Comparison of ENCODE assay signal across 8 cellular contexts in the genomic region with DNA sequence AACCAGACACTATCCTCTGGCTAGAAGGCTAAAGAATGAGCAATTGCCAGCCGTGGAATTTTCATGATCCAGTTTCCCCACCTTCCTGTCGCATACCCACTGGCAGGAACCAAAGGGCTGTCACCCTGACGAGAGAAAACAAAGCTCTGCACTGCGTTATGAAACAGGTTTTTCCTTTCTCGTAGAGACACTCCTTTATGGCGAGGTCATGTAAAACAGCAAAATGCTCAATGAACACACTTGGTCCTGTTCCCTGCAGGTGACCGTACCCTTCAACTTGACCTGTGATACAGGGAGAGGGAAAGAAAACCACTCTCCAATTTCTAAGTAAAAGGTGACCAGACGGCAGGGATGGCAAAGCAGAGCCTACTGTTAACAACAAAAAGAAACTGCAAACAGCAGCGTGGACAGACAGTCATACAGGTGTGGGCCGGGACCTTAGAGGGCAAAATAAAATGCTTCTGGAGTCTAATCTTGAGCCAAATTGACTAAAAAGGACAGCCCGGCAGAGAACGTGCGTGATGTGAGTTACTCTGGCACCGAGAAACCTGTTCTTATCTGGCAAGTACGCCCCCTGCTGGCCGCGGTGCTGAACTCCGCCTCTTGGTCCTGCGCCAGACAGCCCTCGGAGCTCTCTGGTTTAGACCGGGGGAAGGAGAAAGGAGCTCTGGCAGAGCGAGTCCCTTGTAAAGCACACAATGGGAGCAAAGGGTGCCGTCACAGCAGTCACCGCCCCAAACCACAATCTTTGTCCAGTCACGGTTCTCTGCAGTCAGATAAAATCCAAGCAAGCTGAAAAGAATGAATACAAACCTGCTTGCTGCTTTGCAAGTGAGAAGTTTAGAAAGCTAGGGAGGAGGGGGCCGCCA.
DNase-seq lines count a peak whose midpoint lies in the region; ATAC-seq and TF ChIP-seq lines count a peak whose summit lies in the region.

No MANE protein-coding gene starts in this region.

- H3K4me3 ChIP-seq in HCT116 (replicated peaks in 1 of 2; ENCODE audit: low read depth in 1 of 2, low read length in 2 of 2) (peak overlapping the region; percentile 41 to 53), MG63 (peak overlapping the region; percentile 39), SJCRH30 (peak overlapping the region; percentile 54), suprapubic skin (peak overlapping the region; percentile 50)

- TF ChIP-seq CTCF in HCT116 (IDR thresholded peaks at IDR 0.05 in 2 of 3, conservative IDR thresholded peaks at IDR 0.05 in 1 of 3; ENCODE audit: borderline replicate concordance in 1 of 3, insufficient read depth in 1 of 3, low read depth in 2 of 3, low read length in 2 of 3) = peak; percentile 48 to 93 (median 89); a peak in 5 of 6 replicates
- peak; percentile 88 to 90 for TF ChIP-seq CTCF in suprapubic skin (IDR thresholded peaks at IDR 0.05)

- H3K9ac ChIP-seq in HCT116 (ENCODE audit: low read length) = peak overlapping the region; percentile 39

- H3K4me1 ChIP-seq in HCT116 (ENCODE audit: control insufficient read depth in 1 of 2, insufficient read depth in 2 of 2, low read length in 2 of 2) (peaks cover 0 to 17% of the 10 kb centered on the region in 2 experiments; a peak in 2 of 4 replicates), SJCRH30 (peaks cover 53% of the 10 kb centered on the region), suprapubic skin (peaks cover 56% of the 10 kb centered on the region)

- ATAC-seq in HCT116 = peak; percentile 95

- TF ChIP-seq POLR2A in HCT116 (IDR thresholded peaks at IDR 0.05; ENCODE audit: borderline replicate concordance, extremely low read depth, insufficient read depth, insufficient read length) (no peak), suprapubic skin (IDR thresholded peaks at IDR 0.05) (no peak)

- H2AFZ ChIP-seq in HCT116 (ENCODE audit: low read depth, low read length, poor library complexity, severe bottlenecking) = peak overlapping the region; percentile 98

- peak overlapping the region; percentile 85 for H3K4me2 ChIP-seq in HCT116 (ENCODE audit: low read length)

- RAD21 ChIA-PET in HCT116 (lab: Charles Lee; ENCODE audit: low non-redundant PET in 1 of 2, low total read pairs in 2 of 2, uncharacterized antibody in 2 of 2, unreplicated experiment in 2 of 2) = interaction anchor here (0.7 to 1.1 kb wide), 3 partner anchors 13 to 265 kb away, joined by 3 read pairs; no protein-coding TSS in a partner anchor

- intact Hi-C loops in HCT116 (cut with micrococcal nuclease) = loop anchor here (2.0 kb wide), 1 partner anchor 101 kb away; no protein-coding TSS in a partner anchor

- no peaks in the 10 kb centered on the region for H3K9me2 ChIP-seq in HCT116 (ENCODE audit: insufficient read depth)

- H4K20me1 ChIP-seq in HCT116 (ENCODE audit: insufficient read depth) = no peaks in the 10 kb centered on the region

- H3K9me3 ChIP-seq in HCT116 (ENCODE audit: control insufficient read depth in 1 of 2, insufficient read depth in 1 of 2, low read depth in 1 of 2, low read length in 2 of 2) (no peaks in the 10 kb centered on the region), MG63 (no peaks in the 10 kb centered on the region), SJCRH30 (replicated peaks) (no peaks in the 10 kb centered on the region), suprapubic skin (no peaks in the 10 kb centered on the region)

- WGBS in suprapubic skin = 2% methylated on average over 26 of the region's 26 CpGs

- CTCF ChIA-PET in HCT116 (lab: Charles Lee) = interaction anchor here (0.6 to 2.3 kb wide), 25 partner anchors 9 to 1303 kb away, joined by 3 to 20 read pairs (median 4); no protein-coding TSS in a partner anchor

- H3K27ac ChIP-seq in HCT116 (ENCODE audit: low read depth, low read length) (no peak overlapping the region), SJCRH30 (peak overlapping the region; percentile 76), suprapubic skin (peak overlapping the region; percentile 86)

- no peak for TF ChIP-seq EP300 in suprapubic skin (IDR thresholded peaks at IDR 0.05)

- DNase-seq in GDM1 (lab: John Stamatoyannopoulos, UW) (peak; percentile 64), HCT116 (ENCODE audit: low read depth, low spot score) (peak; percentile 83), MG63 (peak; percentile 93), SJCRH30 (peak; percentile 94 to 98), globus pallidus (ENCODE audit: low spot score) (peak; percentile 85), occipital lobe (lab: John Stamatoyannopoulos, UW) (peak; percentile 86), suprapubic skin (ENCODE audit: low spot score in 2 of 2) (peak; percentile 96)
- peak; percentile 87 for DNase-seq in activated naive CD4-positive, alpha-beta T cell treated with Interleukin-2 at 50 U/mL for 16 hours

- no TSS peak for BruUV-seq in HCT116 (replicated peaks; lab: Mats Ljungman, UMichigan)

- H3K36me3 ChIP-seq in HCT116 (ENCODE audit: control insufficient read depth in 1 of 2, insufficient read depth in 2 of 2, low read length in 2 of 2) (no peaks in the 10 kb centered on the region), MG63 (no peaks in the 10 kb centered on the region), SJCRH30 (no peaks in the 10 kb centered on the region), suprapubic skin (no peaks in the 10 kb centered on the region)

- H3K27me3 ChIP-seq in HCT116 (ENCODE audit: insufficient read depth, low read length) (no peaks in the 10 kb centered on the region), MG63 (no peaks in the 10 kb centered on the region), SJCRH30 (no peaks in the 10 kb centered on the region), suprapubic skin (no peaks in the 10 kb centered on the region)

- TF ChIP-seq RAD21 in HCT116 (IDR thresholded peaks at IDR 0.05; ENCODE audit: low read depth) = peak; percentile 72

- POLR2A ChIA-PET in HCT116 (lab: Charles Lee) = interaction anchor here (1.2 to 1.5 kb wide), 2 partner anchors 9 to 19 kb away, joined by 3 read pairs; no protein-coding TSS in a partner anchor

- no peaks in the 10 kb centered on the region for H3K79me2 ChIP-seq in HCT116 (ENCODE audit: insufficient read depth, low read length)

TF ChIP-seq in HCT116, 20 proteins besides CTCF, POLR2A, EP300 and RAD21 (continues in another document):
- TF ChIP-seq CBX3 (IDR thresholded peaks at IDR 0.05; ENCODE audit: low read depth) (peak; percentile 50; the same call in 1 of the 2 replicates), ZNF274 (IDR thresholded peaks at IDR 0.05; ENCODE audit: low read depth, low read length) (no peak), FOSL1 (IDR thresholded peaks at IDR 0.05; ENCODE audit: low read depth) (no peak), YY1 (IDR thresholded peaks at IDR 0.05; ENCODE audit: extremely low read depth, insufficient replicate concordance, low read depth, low read length) (no peak), SP1 (IDR thresholded peaks at IDR 0.05; ENCODE audit: low read depth) (no peak), JUND (IDR thresholded peaks at IDR 0.05) (no peak), SIN3A (IDR thresholded peaks at IDR 0.05; ENCODE audit: low read depth) (no peak), EZH2 (IDR thresholded peaks at IDR 0.05) (no peak), CEBPB (IDR thresholded peaks at IDR 0.05; ENCODE audit: low read depth) (no peak), TCF7L2 (IDR thresholded peaks at IDR 0.05; ENCODE audit: borderline replicate concordance, extremely low read depth, insufficient read depth, insufficient read length) (no peak), EZH2phosphoT487 (IDR thresholded peaks at IDR 0.05; ENCODE audit: borderline replicate concordance) (no peak)
- TF ChIP-seq, protein P1, sequence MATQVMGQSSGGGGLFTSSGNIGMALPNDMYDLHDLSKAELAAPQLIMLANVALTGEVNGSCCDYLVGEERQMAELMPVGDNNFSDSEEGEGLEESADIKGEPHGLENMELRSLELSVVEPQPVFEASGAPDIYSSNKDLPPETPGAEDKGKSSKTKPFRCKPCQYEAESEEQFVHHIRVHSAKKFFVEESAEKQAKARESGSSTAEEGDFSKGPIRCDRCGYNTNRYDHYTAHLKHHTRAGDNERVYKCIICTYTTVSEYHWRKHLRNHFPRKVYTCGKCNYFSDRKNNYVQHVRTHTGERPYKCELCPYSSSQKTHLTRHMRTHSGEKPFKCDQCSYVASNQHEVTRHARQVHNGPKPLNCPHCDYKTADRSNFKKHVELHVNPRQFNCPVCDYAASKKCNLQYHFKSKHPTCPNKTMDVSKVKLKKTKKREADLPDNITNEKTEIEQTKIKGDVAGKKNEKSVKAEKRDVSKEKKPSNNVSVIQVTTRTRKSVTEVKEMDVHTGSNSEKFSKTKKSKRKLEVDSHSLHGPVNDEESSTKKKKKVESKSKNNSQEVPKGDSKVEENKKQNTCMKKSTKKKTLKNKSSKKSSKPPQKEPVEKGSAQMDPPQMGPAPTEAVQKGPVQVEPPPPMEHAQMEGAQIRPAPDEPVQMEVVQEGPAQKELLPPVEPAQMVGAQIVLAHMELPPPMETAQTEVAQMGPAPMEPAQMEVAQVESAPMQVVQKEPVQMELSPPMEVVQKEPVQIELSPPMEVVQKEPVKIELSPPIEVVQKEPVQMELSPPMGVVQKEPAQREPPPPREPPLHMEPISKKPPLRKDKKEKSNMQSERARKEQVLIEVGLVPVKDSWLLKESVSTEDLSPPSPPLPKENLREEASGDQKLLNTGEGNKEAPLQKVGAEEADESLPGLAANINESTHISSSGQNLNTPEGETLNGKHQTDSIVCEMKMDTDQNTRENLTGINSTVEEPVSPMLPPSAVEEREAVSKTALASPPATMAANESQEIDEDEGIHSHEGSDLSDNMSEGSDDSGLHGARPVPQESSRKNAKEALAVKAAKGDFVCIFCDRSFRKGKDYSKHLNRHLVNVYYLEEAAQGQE (IDR thresholded peaks at IDR 0.05; ENCODE audit: low read depth) = no peak
- TF ChIP-seq, protein P2, sequence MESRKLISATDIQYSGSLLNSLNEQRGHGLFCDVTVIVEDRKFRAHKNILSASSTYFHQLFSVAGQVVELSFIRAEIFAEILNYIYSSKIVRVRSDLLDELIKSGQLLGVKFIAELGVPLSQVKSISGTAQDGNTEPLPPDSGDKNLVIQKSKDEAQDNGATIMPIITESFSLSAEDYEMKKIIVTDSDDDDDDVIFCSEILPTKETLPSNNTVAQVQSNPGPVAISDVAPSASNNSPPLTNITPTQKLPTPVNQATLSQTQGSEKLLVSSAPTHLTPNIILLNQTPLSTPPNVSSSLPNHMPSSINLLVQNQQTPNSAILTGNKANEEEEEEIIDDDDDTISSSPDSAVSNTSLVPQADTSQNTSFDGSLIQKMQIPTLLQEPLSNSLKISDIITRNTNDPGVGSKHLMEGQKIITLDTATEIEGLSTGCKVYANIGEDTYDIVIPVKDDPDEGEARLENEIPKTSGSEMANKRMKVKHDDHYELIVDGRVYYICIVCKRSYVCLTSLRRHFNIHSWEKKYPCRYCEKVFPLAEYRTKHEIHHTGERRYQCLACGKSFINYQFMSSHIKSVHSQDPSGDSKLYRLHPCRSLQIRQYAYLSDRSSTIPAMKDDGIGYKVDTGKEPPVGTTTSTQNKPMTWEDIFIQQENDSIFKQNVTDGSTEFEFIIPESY (IDR thresholded peaks at IDR 0.05; ENCODE audit: extremely low read depth, insufficient replicate concordance, low read length) = no peak
- TF ChIP-seq, protein P3, sequence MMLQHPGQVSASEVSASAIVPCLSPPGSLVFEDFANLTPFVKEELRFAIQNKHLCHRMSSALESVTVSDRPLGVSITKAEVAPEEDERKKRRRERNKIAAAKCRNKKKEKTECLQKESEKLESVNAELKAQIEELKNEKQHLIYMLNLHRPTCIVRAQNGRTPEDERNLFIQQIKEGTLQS (IDR thresholded peaks at IDR 0.05) = no peak
